1 cellular context compared by ENCODE assay signal in the genomic region with DNA sequence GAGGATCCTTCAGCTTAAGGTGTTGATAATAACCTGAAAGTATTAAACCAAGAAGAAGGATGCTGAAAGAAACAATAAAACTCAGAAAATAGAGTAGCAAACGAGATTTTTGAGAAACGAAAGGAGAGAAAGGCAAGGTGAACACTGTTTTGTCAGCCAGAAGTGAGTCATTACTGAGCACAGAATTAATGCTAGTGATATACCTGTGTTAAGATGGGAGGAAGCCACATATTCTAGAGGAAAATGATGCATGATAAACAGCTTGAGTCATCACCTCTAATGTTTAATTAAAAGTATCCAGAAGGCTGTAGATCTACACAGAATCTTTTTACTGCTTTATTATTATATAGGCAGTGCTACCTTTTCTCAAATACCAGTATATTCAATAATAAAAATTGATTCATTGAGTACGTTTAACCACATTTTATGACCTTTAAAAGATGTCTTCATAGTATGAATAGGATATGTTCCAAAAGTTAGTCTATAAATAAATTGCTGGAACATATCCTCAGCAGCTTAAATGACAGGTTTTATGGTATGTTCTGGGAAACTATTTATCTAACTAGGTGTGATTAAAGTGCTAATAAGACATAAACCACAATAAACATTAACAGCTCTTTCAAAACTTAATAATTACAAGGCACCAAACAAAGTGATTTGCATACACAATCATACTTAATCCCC.
TF ChIP-seq lines count a peak whose summit lies in the region.

No MANE protein-coding gene starts in this region.

TF ChIP-seq in WTC11, 78 proteins besides CTCF, POLR2A, EP300 and RAD21 (continued from another document):
- TF ChIP-seq, protein P1, sequence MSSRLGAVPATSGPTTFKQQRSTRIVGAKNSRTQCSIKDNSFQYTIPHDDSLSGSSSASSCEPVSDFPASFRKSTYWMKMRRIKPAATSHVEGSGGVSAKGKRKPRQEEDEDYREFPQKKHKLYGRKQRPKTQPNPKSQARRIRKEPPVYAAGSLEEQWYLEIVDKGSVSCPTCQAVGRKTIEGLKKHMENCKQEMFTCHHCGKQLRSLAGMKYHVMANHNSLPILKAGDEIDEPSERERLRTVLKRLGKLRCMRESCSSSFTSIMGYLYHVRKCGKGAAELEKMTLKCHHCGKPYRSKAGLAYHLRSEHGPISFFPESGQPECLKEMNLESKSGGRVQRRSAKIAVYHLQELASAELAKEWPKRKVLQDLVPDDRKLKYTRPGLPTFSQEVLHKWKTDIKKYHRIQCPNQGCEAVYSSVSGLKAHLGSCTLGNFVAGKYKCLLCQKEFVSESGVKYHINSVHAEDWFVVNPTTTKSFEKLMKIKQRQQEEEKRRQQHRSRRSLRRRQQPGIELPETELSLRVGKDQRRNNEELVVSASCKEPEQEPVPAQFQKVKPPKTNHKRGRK (CRISPR knock-in tag; IDR thresholded peaks at IDR 0.05; ENCODE audit: borderline replicate concordance), result no peak
- TF ChIP-seq KAT7 (CRISPR knock-in tag; IDR thresholded peaks at IDR 0.05; ENCODE audit: borderline replicate concordance) (no peak), NFE2L1 (CRISPR knock-in tag; IDR thresholded peaks at IDR 0.05) (no peak), JAZF1 (CRISPR knock-in tag; IDR thresholded peaks at IDR 0.05) (no peak), ETV6 (CRISPR knock-in tag; IDR thresholded peaks at IDR 0.05) (no peak), CREM (CRISPR knock-in tag; IDR thresholded peaks at IDR 0.05) (no peak), ZNF138 (CRISPR knock-in tag; conservative IDR thresholded peaks at IDR 0.05) (no peak)
- TF ChIP-seq, protein P2, sequence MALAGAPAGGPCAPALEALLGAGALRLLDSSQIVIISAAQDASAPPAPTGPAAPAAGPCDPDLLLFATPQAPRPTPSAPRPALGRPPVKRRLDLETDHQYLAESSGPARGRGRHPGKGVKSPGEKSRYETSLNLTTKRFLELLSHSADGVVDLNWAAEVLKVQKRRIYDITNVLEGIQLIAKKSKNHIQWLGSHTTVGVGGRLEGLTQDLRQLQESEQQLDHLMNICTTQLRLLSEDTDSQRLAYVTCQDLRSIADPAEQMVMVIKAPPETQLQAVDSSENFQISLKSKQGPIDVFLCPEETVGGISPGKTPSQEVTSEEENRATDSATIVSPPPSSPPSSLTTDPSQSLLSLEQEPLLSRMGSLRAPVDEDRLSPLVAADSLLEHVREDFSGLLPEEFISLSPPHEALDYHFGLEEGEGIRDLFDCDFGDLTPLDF (CRISPR knock-in tag; IDR thresholded peaks at IDR 0.05), result no peak
- TF ChIP-seq, protein P3, sequence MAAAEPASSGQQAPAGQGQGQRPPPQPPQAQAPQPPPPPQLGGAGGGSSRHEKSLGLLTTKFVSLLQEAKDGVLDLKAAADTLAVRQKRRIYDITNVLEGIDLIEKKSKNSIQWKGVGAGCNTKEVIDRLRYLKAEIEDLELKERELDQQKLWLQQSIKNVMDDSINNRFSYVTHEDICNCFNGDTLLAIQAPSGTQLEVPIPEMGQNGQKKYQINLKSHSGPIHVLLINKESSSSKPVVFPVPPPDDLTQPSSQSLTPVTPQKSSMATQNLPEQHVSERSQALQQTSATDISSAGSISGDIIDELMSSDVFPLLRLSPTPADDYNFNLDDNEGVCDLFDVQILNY (CRISPR knock-in tag; IDR thresholded peaks at IDR 0.05), result no peak
